2 cellular contexts compared by ENCODE assay signal in the genomic region with DNA sequence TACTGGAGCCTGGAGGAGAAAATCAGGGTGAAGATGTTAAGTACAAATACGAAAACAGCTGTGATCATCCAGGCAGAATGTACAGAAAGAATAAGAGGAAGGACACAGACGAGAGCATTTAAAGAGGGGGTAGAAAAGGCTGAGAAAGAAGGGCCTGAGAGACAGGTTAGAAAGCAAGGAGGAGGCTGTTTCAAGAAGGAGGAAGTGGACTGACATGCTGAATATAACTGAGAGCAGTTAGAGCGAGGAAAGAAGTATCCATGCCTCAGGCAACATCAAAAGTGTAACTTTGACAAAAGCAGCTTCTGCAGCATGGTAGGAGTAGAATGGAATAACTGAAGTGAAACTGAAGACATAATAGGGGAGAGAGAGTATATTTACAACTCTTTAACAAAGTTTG. TPM values are rescaled to one million over a fixed set of nuclear protein-coding genes. Genes with fewer than 3 reads are reported as not detected.
"Had no signal": no experiment of that assay in that cellular context is flagged by ENCODE, and none has a peak within 500 bp of the region (broad histone marks: within the 10 kb centered on the region; RNA-seq: fewer than 3 reads in every experiment).

No MANE protein-coding gene starts in this region.

RNA-seq across cellular contexts. Expression of a gene that starts 39.0 kb away (rescaled TPM):
- total RNA-seq: H7, HT-29 had no signal
